19 cellular contexts compared by ENCODE assay signal in genomic region chr3:123078101-123078500, GRCh38. TPM values are rescaled to one million over a fixed set of nuclear protein-coding genes. Genes with fewer than 3 reads are reported as not detected.
"Had no signal": no experiment of that assay in that cellular context is flagged by ENCODE, and none has a peak within 500 bp of the region (broad histone marks: within the 10 kb centered on the region; RNA-seq: fewer than 3 reads in every experiment).

No MANE protein-coding gene starts in this region.

- DNase-seq: activated B cell treated with CpG ODN at 0.5 μM for 24 hours; activated CD4-positive, alpha-beta memory T cell treated with anti-CD3 and anti-CD28 coated beads for 36 hours; activated CD4-positive, alpha-beta T cell treated with anti-CD3 and anti-CD28 coated beads for 4 hours; activated gamma-delta T cell treated with Interleukin-2 at 50 U/mL for 16 hours; activated T-cell treated with anti-CD3 and anti-CD28 coated beads for 4 hours; erythroblast; heart right ventricle; immature natural killer cell; kidney glomerular epithelial cell; mesenchymal stem cell; mucosa of descending colon; naive B cell; stimulated activated naive CD8-positive, alpha-beta T cell treated with anti-CD3 and anti-CD28 coated beads, Interleukin-15, Interleukin-2, amounts not matched to agents 100 U/mL and 50 U/mL, for 24 hours; SW 1271; T-helper 2 cell; upper lobe of right lung had no signal

- H3K36me3 ChIP-seq: heart right ventricle, SJSA1, upper lobe of right lung had no signal

- ATAC-seq: activated naive CD4-positive, alpha-beta T cell treated with anti-CD3 and anti-CD28 coated beads, Interleukin-2, amount 50 U/mL, for 72 hours; heart right ventricle; mucosa of descending colon; stimulated activated naive CD8-positive, alpha-beta T cell treated with anti-CD3 and anti-CD28 coated beads, Interleukin-15, Interleukin-2, amounts not matched to agents 100 U/mL and 50 U/mL, for 24 hours; upper lobe of right lung had no signal

- H3K4me3 ChIP-seq: heart right ventricle, mucosa of descending colon, SJSA1, upper lobe of right lung had no signal

- H3K27me3 ChIP-seq: heart right ventricle, upper lobe of right lung had no signal

- H3K9me3 ChIP-seq: heart right ventricle, mucosa of descending colon, SJSA1, upper lobe of right lung had no signal

- H3K27ac ChIP-seq: SJSA1, upper lobe of right lung had no signal

RNA-seq across cellular contexts. Expression of gene SEMA5B, which starts 50.5 kb away (rescaled TPM):
- total RNA-seq: activated CD4-positive, alpha-beta memory T cell treated with anti-CD3 and anti-CD28 coated beads for 36 hours; activated naive CD4-positive, alpha-beta T cell treated with anti-CD3 and anti-CD28 coated beads, Interleukin-2, amount 50 U/mL, for 72 hours; activated T-helper 1 cell treated with anti-CD3 and anti-CD28 coated beads, Interleukin-12 subunit alpha, Interleukin-12 subunit beta, Interleukin-2, Interleukin-4 antibody, amounts not matched to agents 30 ng/mL and 10 ng/mL and 1 ng/mL, durations not matched to agents 14 hours and 24 hours and 36 hours; SJSA1 had no signal
- polyA plus RNA-seq: immature natural killer cell had no signal
